8 cellular contexts compared by ENCODE assay signal in genomic region chr1:182259229-182259872, GRCh38.
DNase-seq lines count a peak whose midpoint lies in the region; ATAC-seq and TF ChIP-seq lines count a peak whose summit lies in the region.

No MANE protein-coding gene starts in this region.

- peak; percentile 64 for ATAC-seq in GM21619 (IDR thresholded peaks at IDR 0.05; ENCODE audit: unreplicated experiment)

- no peak overlapping the region for H3K4me3 ChIP-seq in BJ (ENCODE audit: low read depth, low read length)
- peak overlapping the region; percentile 29 for H3K4me3 ChIP-seq in NB4 (ENCODE audit: low read depth, low read length)
- H3K4me3 ChIP-seq in H7 (ENCODE audit: insufficient read depth, low read depth, low read length), result no peak overlapping the region

- TF ChIP-seq CTCF in BJ (IDR thresholded peaks at IDR 0.05; ENCODE audit: insufficient read depth, low read depth, low read length) (no peak), NB4 (IDR thresholded peaks at IDR 0.05; ENCODE audit: low read depth, low read length) (no peak)

- intact Hi-C loops in posterior vena cava (cut with DNase I), result no loop called here

- H3K36me3 ChIP-seq in BJ (ENCODE audit: control insufficient read depth, insufficient read depth, low read length) (no peaks in the 10 kb centered on the region), H7 (replicated peaks; ENCODE audit: control insufficient read depth, insufficient read depth, low read length) (no peaks in the 10 kb centered on the region)

- POLR2A ChIA-PET in BJ (lab: Charles Lee), result no interaction called here

- no peak for TF ChIP-seq POLR2A in NB4 (IDR thresholded peaks at IDR 0.05; ENCODE audit: extremely low read depth, insufficient read length)

- H3K27me3 ChIP-seq in BJ (ENCODE audit: control insufficient read depth, insufficient read depth, low read length) (no peaks in the 10 kb centered on the region), H7 (ENCODE audit: control insufficient read depth, insufficient read depth, low read length) (no peaks in the 10 kb centered on the region)

- DNase-seq in BJ (ENCODE audit: low read depth) (peak; percentile 14), NB4 (ENCODE audit: low read depth) (peak; percentile 99), fibroblast of gingiva (ENCODE audit: low read depth) (peak; percentile 86), posterior vena cava (ENCODE audit: low spot score) (no peak), H7 (no peak)
- peak; percentile 75 for DNase-seq in activated CD8-positive, alpha-beta memory T cell treated with anti-CD3 and anti-CD28 coated beads for 24 hours
- peak; percentile 14 to 42 (median 37) for DNase-seq in stimulated activated CD4-positive, alpha-beta T cell treated with anti-CD3 and anti-CD28 coated beads, Interleukin-12 subunit alpha, Interleukin-12 subunit beta, amount 100 ng/mL, for 48 hours (ENCODE audit: low read depth in 2 of 3, low spot score in 1 of 3)

- CTCF ChIA-PET in BJ (lab: Yijun Ruan, JAX), result interaction anchor here (1.3 to 1.6 kb wide), 2 partner anchors 23 to 63 kb away, joined by 3 to 4 read pairs; no protein-coding TSS in a partner anchor

Comparison
In these comparisons a context has a peak if more than half of its experiments do, and no peak if none do; other contexts are left out.
1. DNase-seq: peak in BJ (single experiment), NB4 (single experiment), activated CD8-positive, alpha-beta memory T cell treated with anti-CD3 and anti-CD28 coated beads for 24 hours (single experiment), fibroblast of gingiva (single experiment) and stimulated activated CD4-positive, alpha-beta T cell treated with anti-CD3 and anti-CD28 coated beads, Interleukin-12 subunit alpha, Interleukin-12 subunit beta, amount 100 ng/mL, for 48 hours (3 of 3); none in posterior vena cava (single experiment) and H7 (single experiment).